In the genomic region with DNA sequence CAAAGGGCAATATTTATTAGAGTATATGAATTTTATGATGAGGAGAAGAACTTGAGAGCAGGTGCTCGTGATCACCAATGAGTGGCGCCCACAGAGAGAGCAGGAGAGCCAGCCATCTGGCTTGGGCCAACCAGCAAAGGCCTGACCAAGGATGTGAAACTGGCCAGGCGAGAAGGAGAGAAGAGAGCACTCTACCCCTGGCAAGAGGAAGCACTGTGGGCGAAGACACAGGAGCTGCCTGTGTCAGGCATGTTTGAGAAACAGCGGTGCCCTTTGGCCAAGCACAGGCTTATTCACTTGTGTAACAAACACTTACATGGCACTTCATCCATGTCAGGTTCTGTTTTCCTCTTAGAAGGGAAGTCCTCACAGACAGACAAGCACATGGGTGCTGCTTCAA, we compare ENCODE assay signal across 15 cellular contexts. TPM values are rescaled to one million over a fixed set of nuclear protein-coding genes. Genes with fewer than 3 reads are reported as not detected.
DNase-seq lines count a peak whose midpoint lies in the region; ATAC-seq and TF ChIP-seq lines count a peak whose summit lies in the region.
"Had no signal": no experiment of that assay in that cellular context is flagged by ENCODE, and none has a peak within 500 bp of the region (broad histone marks: within the 10 kb centered on the region; RNA-seq: fewer than 3 reads in every experiment).

No MANE protein-coding gene starts in this region.

- H3K36me3 ChIP-seq in BLaER1 treated with 17β-estradiol and CSF1 and Interleukin-3, amounts not matched to agents 10 nM and 100 nM: no peaks in the 10 kb centered on the region
- H3K36me3 ChIP-seq in Karpas-422 (ENCODE audit: insufficient read depth, low read length): no peaks in the 10 kb centered on the region
- no peaks in the 10 kb centered on the region for H3K36me3 ChIP-seq in WERI-Rb-1
- no peaks in the 10 kb centered on the region for H3K36me3 ChIP-seq in mucosa of rectum (ENCODE audit: control insufficient read depth in 2 of 2, insufficient read depth in 2 of 2, low read length in 2 of 2)
- H3K36me3 ChIP-seq in effector memory CD4-positive, alpha-beta T cell (ENCODE audit: control insufficient read depth, insufficient read depth, low read length): no peaks in the 10 kb centered on the region

- peaks cover 18% of the 10 kb centered on the region; the same call in 1 of the 2 replicates for H3K27me3 Mint-ChIP-seq in HFFc6 (ENCODE audit: insufficient read depth)

- TF ChIP-seq CTCF in WERI-Rb-1 (IDR thresholded peaks at IDR 0.05; ENCODE audit: low read depth, low read length) (peak; percentile 24; the same call in 1 of the 2 replicates), HFFc6 (IDR thresholded peaks at IDR 0.05) (no peak)

- no peak overlapping the region for H2AFZ ChIP-seq in Karpas-422 (ENCODE audit: low read length)

- no peak overlapping the region for H3K27ac Mint-ChIP-seq in HFFc6
- H3K27ac Mint-ChIP-seq: WTC11 had no signal

- H3K36me3 Mint-ChIP-seq in HFFc6 (ENCODE audit: low read depth): no peaks in the 10 kb centered on the region
- H3K36me3 Mint-ChIP-seq: WTC11 had no signal

- ATAC-seq in HG02970 (IDR thresholded peaks at IDR 0.05; ENCODE audit: low FRiP score, unreplicated experiment): no peak
- ATAC-seq in GM19328 (IDR thresholded peaks at IDR 0.05; ENCODE audit: unreplicated experiment): no peak
- ATAC-seq: stimulated activated naive CD8-positive, alpha-beta T cell treated with anti-CD3 and anti-CD28 coated beads, Interleukin-15, Interleukin-2, amounts not matched to agents 100 U/mL and 50 U/mL, for 24 hours; WTC11 had no signal

- peak; percentile 48 for DNase-seq in Karpas-422
- peak; percentile 46 for DNase-seq in WERI-Rb-1
- no peak for DNase-seq in HFFc6
- no peak for DNase-seq in effector memory CD4-positive, alpha-beta T cell
- DNase-seq: activated CD8-positive, alpha-beta memory T cell treated with anti-CD3 and anti-CD28 coated beads, Interleukin-2, amount 50 U/mL, for 48 hours; HCEC 1CT; NCI-H69; retina; stimulated activated naive CD8-positive, alpha-beta T cell treated with anti-CD3 and anti-CD28 coated beads, Interleukin-15, Interleukin-2, amounts not matched to agents 100 U/mL and 50 U/mL, for 24 hours had no signal

- H3K4me3 Mint-ChIP-seq in HFFc6: no peak overlapping the region
- H3K4me3 Mint-ChIP-seq: WTC11 had no signal

- peaks cover 17 to 43% (median 32%) of the 10 kb centered on the region in 10 experiments for H3K4me1 ChIP-seq in BLaER1 treated with 17β-estradiol and CSF1 and Interleukin-3, amounts not matched to agents 10 nM and 100 nM
- H3K4me1 ChIP-seq in Karpas-422 (ENCODE audit: low read length) (peaks cover 5% of the 10 kb centered on the region), mucosa of rectum (ENCODE audit: control insufficient read depth in 2 of 2, insufficient read depth in 2 of 2, low read length in 2 of 2) (peaks cover 16 to 29% of the 10 kb centered on the region in 2 donors)
- peaks cover 9% of the 10 kb centered on the region for H3K4me1 ChIP-seq in effector memory CD4-positive, alpha-beta T cell (ENCODE audit: control insufficient read depth, insufficient read depth, low read length, poor library complexity, severe bottlenecking)

- peaks cover 0 to 9% (median 9%) of the 10 kb centered on the region in 11 experiments; a peak in 19 of 22 replicates for H3K27me3 ChIP-seq in BLaER1 treated with 17β-estradiol and CSF1 and Interleukin-3, amounts not matched to agents 10 nM and 100 nM
- H3K27me3 ChIP-seq in Karpas-422 (ENCODE audit: low read length) (no peaks in the 10 kb centered on the region), WERI-Rb-1 (ENCODE audit: insufficient read depth, low read depth, severe bottlenecking) (peaks cover 5% of the 10 kb centered on the region), mucosa of rectum (ENCODE audit: control insufficient read depth in 2 of 2, insufficient read depth in 2 of 2, low read length in 2 of 2) (no peaks in the 10 kb centered on the region)
- H3K27me3 ChIP-seq in effector memory CD4-positive, alpha-beta T cell (replicated peaks; ENCODE audit: control insufficient read depth, insufficient read depth, low read length, poor library complexity, severe bottlenecking): no peaks in the 10 kb centered on the region

- no peak overlapping the region for H3K4me3 ChIP-seq in BLaER1 treated with 17β-estradiol and CSF1 and Interleukin-3, amounts not matched to agents 10 nM and 100 nM
- H3K4me3 ChIP-seq in Karpas-422 (ENCODE audit: low read length) (no peak overlapping the region), WERI-Rb-1 (ENCODE audit: low read depth, low read length) (no peak overlapping the region), mucosa of rectum (ENCODE audit: low read length in 2 of 2) (no peak overlapping the region)
- no peak overlapping the region for H3K4me3 ChIP-seq in effector memory CD4-positive, alpha-beta T cell (ENCODE audit: insufficient read depth, low read depth, low read length, poor library complexity, severe bottlenecking)

- H3K27ac ChIP-seq in BLaER1 treated with 17β-estradiol and CSF1 and Interleukin-3, amounts not matched to agents 10 nM and 100 nM: peak overlapping the region in 1 of 11 experiments; percentile 2; a peak in 1 of 22 replicates
- H3K27ac ChIP-seq in Karpas-422 (ENCODE audit: low read length) (no peak overlapping the region), WERI-Rb-1 (no peak overlapping the region), mucosa of rectum (ENCODE audit: low read depth in 2 of 2, low read length in 2 of 2) (peak overlapping the region; percentile 60 to 70)
- no peak overlapping the region for H3K27ac ChIP-seq in effector memory CD4-positive, alpha-beta T cell (ENCODE audit: insufficient read depth, low read length, poor library complexity, severe bottlenecking)

- H3K4me2 ChIP-seq in BLaER1 treated with 17β-estradiol and CSF1 and Interleukin-3, amounts not matched to agents 10 nM and 100 nM: peak overlapping the region in 9 of 11 experiments; percentile 13 to 60 (median 29); a peak in 16 of 22 replicates
- H3K4me2 ChIP-seq in Karpas-422 (ENCODE audit: low read depth, low read length, poor library complexity, severe bottlenecking): no peak overlapping the region

- peaks cover 0 to 8% (median 5%) of the 10 kb centered on the region in 11 experiments; a peak in 10 of 22 replicates for H4K20me1 ChIP-seq in BLaER1 treated with 17β-estradiol and CSF1 and Interleukin-3, amounts not matched to agents 10 nM and 100 nM
- no peaks in the 10 kb centered on the region for H4K20me1 ChIP-seq in Karpas-422 (ENCODE audit: insufficient read depth, low read depth, low read length)

- no peaks in the 10 kb centered on the region for H3K9me3 ChIP-seq in BLaER1 treated with 17β-estradiol and CSF1 and Interleukin-3, amounts not matched to agents 10 nM and 100 nM (replicated peaks in 1 of 11)
- no peaks in the 10 kb centered on the region for H3K9me3 ChIP-seq in Karpas-422 (ENCODE audit: low read length)
- H3K9me3 ChIP-seq in WERI-Rb-1 (ENCODE audit: severe bottlenecking): no peaks in the 10 kb centered on the region
- no peaks in the 10 kb centered on the region for H3K9me3 ChIP-seq in mucosa of rectum (ENCODE audit: control insufficient read depth in 2 of 2, low read length in 2 of 2)
- no peaks in the 10 kb centered on the region for H3K9me3 ChIP-seq in effector memory CD4-positive, alpha-beta T cell (ENCODE audit: control insufficient read depth, low read length)

- H3K9me2 ChIP-seq in Karpas-422 (replicated peaks; ENCODE audit: insufficient read depth, low read length): no peaks in the 10 kb centered on the region

- no peaks in the 10 kb centered on the region for H3K79me2 ChIP-seq in Karpas-422 (ENCODE audit: low read length)

- no peaks in the 10 kb centered on the region for H3K9me3 Mint-ChIP-seq in HFFc6
- H3K9me3 Mint-ChIP-seq: WTC11 had no signal

- H3K4me1 Mint-ChIP-seq in HFFc6 (ENCODE audit: low read depth): peaks cover 3% of the 10 kb centered on the region; the same call in 1 of the 2 replicates

- no peak overlapping the region for H3K9ac ChIP-seq in BLaER1 treated with 17β-estradiol and CSF1 and Interleukin-3, amounts not matched to agents 10 nM and 100 nM
- H3K9ac ChIP-seq in Karpas-422 (ENCODE audit: low read length): no peak overlapping the region
- peak overlapping the region in 1 of 2 donors; percentile 30 for H3K9ac ChIP-seq in mucosa of rectum (ENCODE audit: low read depth in 1 of 2, low read length in 2 of 2)

RNA-seq across cellular contexts. Expression of gene SIPA1L2, which starts 4.2 kb away (rescaled TPM):
- total RNA-seq in Karpas-422 (2014; rRNA removed; shearing (Covaris generic); ENCODE audit: low replicate concordance): 0.04 TPM in 1 of 2 replicates, not detected in the other
- total RNA-seq in HFFc6 (2021; fragmentation: NEBNext Ultra II Directional; extraction: Animal tissue kit (Norgen Biotek cat#: 25700)): under 1 TPM in 5 of 6 experiments, not detected in 1; 0.02 to 0.05 (median 0.02) TPM
- total RNA-seq: G401 had no signal

Comparison
In these comparisons a context has a peak if more than half of its experiments do, and no peak if none do; other contexts are left out.
1. H3K27ac ChIP-seq: peak in mucosa of rectum (2 of 2); none in Karpas-422 (single experiment), WERI-Rb-1 (single experiment) and effector memory CD4-positive, alpha-beta T cell (single experiment).
2. DNase-seq: peak in Karpas-422 (single experiment) and WERI-Rb-1 (single experiment); none in HFFc6 (single experiment) and effector memory CD4-positive, alpha-beta T cell (0 of 3).